9 cellular contexts compared by ENCODE assay signal in genomic region chr16:4053663-4054479, GRCh38.
A peak's percentile ranks its signal among the peaks of the same experiment; 100 is the strongest.
DNase-seq lines count a peak whose midpoint lies in the region; ATAC-seq and TF ChIP-seq lines count a peak whose summit lies in the region.
"Had no signal": no experiment of that assay in that cellular context is flagged by ENCODE, and none has a peak within 500 bp of the region (broad histone marks: within the 10 kb centered on the region; RNA-seq: fewer than 3 reads in every experiment).

No MANE protein-coding gene starts in this region.

- no peak overlapping the region for H3K4me3 Mint-ChIP-seq in endothelial cell (ENCODE audit: unreplicated experiment)
- peak overlapping the region in 1 of 2 donors; percentile 5 for H3K4me3 Mint-ChIP-seq in stimulated activated naive CD8-positive, alpha-beta T cell treated with anti-CD3 and anti-CD28 coated beads, Interleukin-15, amount 100 ng/mL, for 72 hours
- H3K4me3 Mint-ChIP-seq: activated naive CD8-positive, alpha-beta T cell had no signal

- H3K36me3 Mint-ChIP-seq in endothelial cell (ENCODE audit: low read depth, unreplicated experiment), result no peaks in the 10 kb centered on the region

- peak overlapping the region; percentile 54 for H3K27ac ChIP-seq in cingulate gyrus (ENCODE audit: low read depth, low read length)

- no peak overlapping the region for H3K27ac Mint-ChIP-seq in endothelial cell (ENCODE audit: unreplicated experiment)
- H3K27ac Mint-ChIP-seq in stimulated activated naive CD8-positive, alpha-beta T cell treated with anti-CD3 and anti-CD28 coated beads, Interleukin-15, amount 100 ng/mL, for 72 hours, result peak overlapping the region in 1 of 2 donors; percentile 48
- H3K27ac Mint-ChIP-seq: activated naive CD8-positive, alpha-beta T cell had no signal

- no peak for ATAC-seq in stimulated activated naive CD8-positive, alpha-beta T cell treated with anti-CD3 and anti-CD28 coated beads, Interleukin-15, amount 100 ng/mL, for 72 hours
- no peak for ATAC-seq in GM19328 (IDR thresholded peaks at IDR 0.05; ENCODE audit: unreplicated experiment)
- ATAC-seq in GM18870 (IDR thresholded peaks at IDR 0.05; ENCODE audit: unreplicated experiment), result no peak

- H3K27me3 Mint-ChIP-seq in endothelial cell (ENCODE audit: unreplicated experiment), result peaks cover 4% of the 10 kb centered on the region
- H3K27me3 Mint-ChIP-seq in stimulated activated naive CD8-positive, alpha-beta T cell treated with anti-CD3 and anti-CD28 coated beads, Interleukin-15, amount 100 ng/mL, for 72 hours, result no peaks in the 10 kb centered on the region
- H3K27me3 Mint-ChIP-seq: activated naive CD8-positive, alpha-beta T cell had no signal

- H3K9me3 Mint-ChIP-seq in endothelial cell (ENCODE audit: unreplicated experiment), result no peaks in the 10 kb centered on the region
- no peaks in the 10 kb centered on the region for H3K9me3 Mint-ChIP-seq in stimulated activated naive CD8-positive, alpha-beta T cell treated with anti-CD3 and anti-CD28 coated beads, Interleukin-15, amount 100 ng/mL, for 72 hours

- H3K4me1 Mint-ChIP-seq in endothelial cell (ENCODE audit: unreplicated experiment), result peaks cover 2% of the 10 kb centered on the region
- peaks cover 13% of the 10 kb centered on the region for H3K4me1 Mint-ChIP-seq in stimulated activated naive CD8-positive, alpha-beta T cell treated with anti-CD3 and anti-CD28 coated beads, Interleukin-15, amount 100 ng/mL, for 72 hours

- DNase-seq in COLO668 (lab: John Stamatoyannopoulos, UW; ENCODE audit: unreplicated experiment), result peak; percentile 64
- peak; percentile 87 for DNase-seq in NCI-H2196 (lab: John Stamatoyannopoulos, UW; ENCODE audit: unreplicated experiment)
- DNase-seq in mucosa of gallbladder (ENCODE audit: low spot score), result peak; percentile 73
- DNase-seq in endothelial cell (ENCODE audit: low spot score), result no peak
- DNase-seq in stimulated activated naive CD8-positive, alpha-beta T cell treated with anti-CD3 and anti-CD28 coated beads, Interleukin-15, amount 100 ng/mL, for 72 hours, result no peak

- no peak for TF ChIP-seq CTCF in endothelial cell (IDR thresholded peaks at IDR 0.05; ENCODE audit: unreplicated experiment)

Comparison
In these comparisons a context has a peak if more than half of its experiments do, and no peak if none do; other contexts are left out.
1. DNase-seq: peak in COLO668 (single experiment), NCI-H2196 (single experiment) and mucosa of gallbladder (single experiment); none in endothelial cell (single experiment) and stimulated activated naive CD8-positive, alpha-beta T cell treated with anti-CD3 and anti-CD28 coated beads, Interleukin-15, amount 100 ng/mL, for 72 hours (0 of 2).